18 cellular contexts compared by ENCODE assay signal in genomic region chr12:13130981-13131380, GRCh38. TPM values are rescaled to one million over a fixed set of nuclear protein-coding genes. Genes with fewer than 3 reads are reported as not detected.
"Had no signal": no experiment of that assay in that cellular context is flagged by ENCODE, and none has a peak within 500 bp of the region (broad histone marks: within the 10 kb centered on the region; RNA-seq: fewer than 3 reads in every experiment).

No MANE protein-coding gene starts in this region.

- H3K27me3 ChIP-seq: gastroesophageal sphincter, upper lobe of left lung had no signal

- H3K27me3 Mint-ChIP-seq: activated T-cell treated with anti-CD3 and anti-CD28 coated beads, Interleukin-2, amount 50 U/mL, for 24 hours; stimulated activated naive B cell treated with anti-CD40 and anti-IgM and Interleukin-4, amounts not matched to agents 10 μg/mL and 1 μg/mL and 100 μg/mL, for 72 hours had no signal

- H3K9me3 Mint-ChIP-seq: activated naive CD4-positive, alpha-beta T cell treated with anti-CD3 and anti-CD28 coated beads, Interleukin-2, amount 50 U/mL, for 72 hours; activated T-cell treated with anti-CD3 and anti-CD28 coated beads, Interleukin-2, amount 50 U/mL, for 24 hours; stimulated activated naive B cell treated with anti-CD40 and anti-IgM and Interleukin-4, amounts not matched to agents 10 μg/mL and 1 μg/mL and 100 μg/mL, for 72 hours had no signal

- H3K9me3 ChIP-seq: gastroesophageal sphincter, upper lobe of left lung had no signal

- H3K4me3 Mint-ChIP-seq: activated CD8-positive, alpha-beta memory T cell treated with anti-CD3 and anti-CD28 coated beads, Interleukin-2, amount 10 ng/mL, durations not matched to agents 7 days and 5 days; activated T-cell treated with anti-CD3 and anti-CD28 coated beads, Interleukin-2, amount 50 U/mL, for 24 hours; stimulated activated naive B cell treated with anti-CD40 and anti-IgM and Interleukin-4, amounts not matched to agents 10 μg/mL and 1 μg/mL and 100 μg/mL, for 72 hours had no signal

- H3K27ac Mint-ChIP-seq: activated CD8-positive, alpha-beta memory T cell treated with anti-CD3 and anti-CD28 coated beads, Interleukin-2, amount 10 ng/mL, durations not matched to agents 7 days and 5 days; activated naive CD4-positive, alpha-beta T cell treated with anti-CD3 and anti-CD28 coated beads, Interleukin-2, amount 50 U/mL, for 72 hours; activated T-cell treated with anti-CD3 and anti-CD28 coated beads, Interleukin-2, amount 50 U/mL, for 24 hours; stimulated activated naive B cell treated with anti-CD40 and anti-IgM and Interleukin-4, amounts not matched to agents 10 μg/mL and 1 μg/mL and 100 μg/mL, for 72 hours had no signal

- H3K36me3 ChIP-seq: gastroesophageal sphincter, upper lobe of left lung had no signal

- H3K4me1 Mint-ChIP-seq: stimulated activated naive B cell treated with anti-CD40 and anti-IgM and Interleukin-4, amounts not matched to agents 10 μg/mL and 1 μg/mL and 100 μg/mL, for 72 hours had no signal

- H3K36me3 Mint-ChIP-seq: activated CD8-positive, alpha-beta memory T cell treated with anti-CD3 and anti-CD28 coated beads, Interleukin-2, amount 10 ng/mL, durations not matched to agents 7 days and 5 days; activated naive CD4-positive, alpha-beta T cell treated with anti-CD3 and anti-CD28 coated beads, Interleukin-2, amount 50 U/mL, for 72 hours; stimulated activated naive B cell treated with anti-CD40 and anti-IgM and Interleukin-4, amounts not matched to agents 10 μg/mL and 1 μg/mL and 100 μg/mL, for 72 hours had no signal

- H3K4me1 ChIP-seq: gastroesophageal sphincter had no signal

- H3K27ac ChIP-seq: gastroesophageal sphincter, upper lobe of left lung had no signal

- ATAC-seq: activated CD8-positive, alpha-beta memory T cell treated with anti-CD3 and anti-CD28 coated beads, Interleukin-2, amount 10 ng/mL, durations not matched to agents 7 days and 5 days; activated naive CD4-positive, alpha-beta T cell treated with anti-CD3 and anti-CD28 coated beads, Interleukin-2, amount 50 U/mL, for 72 hours; gastroesophageal sphincter; left ventricle myocardium superior; right cardiac atrium; stimulated activated naive B cell treated with anti-CD40 and anti-IgM and Interleukin-4, amounts not matched to agents 10 μg/mL and 1 μg/mL and 100 μg/mL, for 72 hours had no signal

- DNase-seq: activated CD4-positive, alpha-beta T cell treated with anti-CD3 and anti-CD28 coated beads for 1 hour; activated CD4-positive, alpha-beta T cell treated with anti-CD3 and anti-CD28 coated beads, Interleukin-2, amount 50 U/mL, for 48 hours; activated CD8-positive, alpha-beta memory T cell treated with anti-CD3 and anti-CD28 coated beads, Interleukin-2, amount 10 ng/mL, durations not matched to agents 7 days and 5 days; activated effector memory CD4-positive, alpha-beta T cell treated with Interleukin-2 at 50 U/mL for 16 hours; activated T-cell treated with anti-CD3 and anti-CD28 coated beads, Interleukin-2, amount 50 U/mL, for 24 hours; kidney; left ventricle myocardium superior; right cardiac atrium; stimulated activated naive B cell treated with anti-CD40 and anti-IgM and Interleukin-4, amounts not matched to agents 10 μg/mL and 1 μg/mL and 100 μg/mL, for 72 hours; substantia nigra; SW 1271; T-helper 9 cell; upper lobe of left lung had no signal

- H3K4me3 ChIP-seq: gastroesophageal sphincter, upper lobe of left lung had no signal

RNA-seq across cellular contexts. Expression of gene GSG1, which starts 27.5 kb away (rescaled TPM):
- total RNA-seq: activated CD8-positive, alpha-beta memory T cell treated with anti-CD3 and anti-CD28 coated beads, Interleukin-2, amount 10 ng/mL, durations not matched to agents 7 days and 5 days; activated naive CD4-positive, alpha-beta T cell treated with anti-CD3 and anti-CD28 coated beads, Interleukin-2, amount 50 U/mL, for 72 hours; bronchial epithelial cell; endothelial cell of umbilical vein; gastroesophageal sphincter; left ventricle myocardium superior; posterior vena cava; right cardiac atrium; upper lobe of left lung had no signal
- polyA plus RNA-seq: endothelial cell of umbilical vein had no signal
